ENCODE assay signal across 8 cellular contexts in the genomic region with DNA sequence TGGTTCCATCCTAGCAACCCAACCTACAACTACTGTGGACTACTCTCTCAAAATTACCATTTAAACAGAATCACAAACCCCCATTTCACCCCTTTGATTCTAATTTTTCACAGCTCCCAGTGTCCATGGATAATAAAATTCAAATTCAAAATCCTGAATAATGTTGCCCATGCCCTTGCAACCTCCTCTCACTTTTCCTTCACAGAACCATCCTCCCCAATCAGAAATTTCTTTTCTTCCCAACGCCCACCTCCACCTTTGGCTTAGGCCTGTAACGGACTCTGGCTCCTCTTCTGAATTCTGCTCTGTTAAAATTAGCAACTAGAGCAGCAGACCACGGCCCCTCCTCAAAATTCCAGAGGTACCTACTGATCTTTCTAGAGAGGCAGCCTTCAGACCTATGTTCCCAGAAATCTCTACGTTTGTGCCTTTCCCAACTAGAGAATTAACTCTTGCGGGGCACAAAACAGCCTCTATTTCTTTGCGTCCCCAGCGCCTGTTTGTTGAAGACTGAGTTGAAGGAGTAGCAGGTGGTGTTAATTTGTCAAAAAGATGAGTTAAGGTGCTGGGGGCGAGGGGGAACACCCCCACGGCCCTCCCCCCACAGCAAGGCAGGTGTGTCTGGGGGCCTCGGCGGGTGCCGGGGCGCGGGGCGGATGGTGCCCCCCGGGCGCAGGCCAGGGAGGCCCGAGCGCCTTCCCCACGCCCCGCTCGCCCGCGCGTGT. TPM values are rescaled to one million over a fixed set of nuclear protein-coding genes. Genes with fewer than 3 reads are reported as not detected.
DNase-seq lines count a peak whose midpoint lies in the region; ATAC-seq and TF ChIP-seq lines count a peak whose summit lies in the region.

No MANE protein-coding gene starts in this region.

- peaks cover 24% of the 10 kb centered on the region for H3K4me1 ChIP-seq in smooth muscle cell (ENCODE audit: low read depth)

- H2AFZ ChIP-seq in smooth muscle cell (ENCODE audit: low read depth) = peak overlapping the region; percentile 83

- CTCF ChIA-PET in activated CD4-positive, alpha-beta T cell treated with anti-CD3 and anti-CD28 coated beads, Interleukin-2, amount 10 ng/mL, durations not matched to agents 7 days and 5 days (lab: Charles Lee) = interaction anchor here (0.7 kb wide), 1 partner anchor 26 kb away, joined by 3 read pairs; no protein-coding TSS in a partner anchor

- 6% methylated on average over 23 of the region's 25 CpGs for WGBS in smooth muscle cell (ENCODE audit: low lambda C conversion rate)

- POLR2A ChIA-PET in activated CD4-positive, alpha-beta T cell treated with anti-CD3 and anti-CD28 coated beads, Interleukin-2, amount 10 ng/mL, durations not matched to agents 7 days and 5 days (lab: Charles Lee) = no interaction called here

- H3K27ac Mint-ChIP-seq in activated CD4-positive, alpha-beta T cell treated with anti-CD3 and anti-CD28 coated beads, Interleukin-2, amount 10 ng/mL, durations not matched to agents 7 days and 5 days = peak overlapping the region; percentile 59
- no peak overlapping the region for H3K27ac Mint-ChIP-seq in glutamatergic neuron (ENCODE audit: unreplicated experiment)

- ATAC-seq in SK-N-SH treated with all-trans-retinoic acid at 6 μM for 48 hours = no peak
- ATAC-seq in HG03469 (IDR thresholded peaks at IDR 0.05; ENCODE audit: unreplicated experiment) = no peak

- H3F3A ChIP-seq in smooth muscle cell (ENCODE audit: low read depth) = peaks cover under 1% of the 10 kb centered on the region

- H3K4me2 ChIP-seq in smooth muscle cell = peak overlapping the region; percentile 90

- TF ChIP-seq CTCF in glutamatergic neuron (IDR thresholded peaks at IDR 0.05; ENCODE audit: partially characterized antibody, unreplicated experiment) = no peak
- no peak for TF ChIP-seq CTCF in smooth muscle cell (IDR thresholded peaks at IDR 0.05; ENCODE audit: borderline replicate concordance, insufficient read depth, poor library complexity, severe bottlenecking)

- H3K36me3 Mint-ChIP-seq in activated CD4-positive, alpha-beta T cell treated with anti-CD3 and anti-CD28 coated beads, Interleukin-2, amount 10 ng/mL, durations not matched to agents 7 days and 5 days (ENCODE audit: low read depth) = peaks cover 2% of the 10 kb centered on the region
- H3K36me3 Mint-ChIP-seq in glutamatergic neuron (ENCODE audit: unreplicated experiment) = no peaks in the 10 kb centered on the region

- H3K27ac ChIP-seq in smooth muscle cell (ENCODE audit: low read depth) = peak overlapping the region; percentile 84

- no peaks in the 10 kb centered on the region for H3K9me3 Mint-ChIP-seq in activated CD4-positive, alpha-beta T cell treated with anti-CD3 and anti-CD28 coated beads, Interleukin-2, amount 10 ng/mL, durations not matched to agents 7 days and 5 days
- H3K9me3 Mint-ChIP-seq in glutamatergic neuron (ENCODE audit: unreplicated experiment) = peaks cover 2% of the 10 kb centered on the region

- H3K27me3 ChIP-seq in smooth muscle cell (ENCODE audit: low read depth) = no peaks in the 10 kb centered on the region

- peaks cover 3% of the 10 kb centered on the region for H4K20me1 ChIP-seq in smooth muscle cell (ENCODE audit: low read depth)

- H3K4me3 Mint-ChIP-seq in activated CD4-positive, alpha-beta T cell treated with anti-CD3 and anti-CD28 coated beads, Interleukin-2, amount 10 ng/mL, durations not matched to agents 7 days and 5 days = peak overlapping the region; percentile 77
- peak overlapping the region; percentile 88 for H3K4me3 Mint-ChIP-seq in glutamatergic neuron (ENCODE audit: unreplicated experiment)

- H3K4me1 Mint-ChIP-seq in activated CD4-positive, alpha-beta T cell treated with anti-CD3 and anti-CD28 coated beads, Interleukin-2, amount 10 ng/mL, durations not matched to agents 7 days and 5 days = peaks cover 27% of the 10 kb centered on the region
- no peaks in the 10 kb centered on the region for H3K4me1 Mint-ChIP-seq in glutamatergic neuron (ENCODE audit: low read depth, unreplicated experiment)

- H3K36me3 ChIP-seq in smooth muscle cell (ENCODE audit: low read depth) = no peaks in the 10 kb centered on the region

- H3K9ac ChIP-seq in smooth muscle cell (ENCODE audit: low read depth) = peak overlapping the region; percentile 87

- peak overlapping the region; percentile 83 for H3K4me3 ChIP-seq in smooth muscle cell

- DNase-seq in activated CD4-positive, alpha-beta T cell treated with anti-CD3 and anti-CD28 coated beads, Interleukin-2, amount 10 ng/mL, durations not matched to agents 7 days and 5 days = no peak
- no peak for DNase-seq in activated CD4-positive, alpha-beta T cell treated with anti-CD3 and anti-CD28 coated beads, Interleukin-2, amount 50 U/mL, for 4 hours
- DNase-seq in glutamatergic neuron (no peak), smooth muscle cell (lab: John Stamatoyannopoulos, UW; ENCODE audit: unreplicated experiment) (no peak), putamen (ENCODE audit: low spot score) (no peak)
- DNase-seq in activated naive CD4-positive, alpha-beta T cell (lab: John Stamatoyannopoulos, UW) = no peak

- peaks cover 28% of the 10 kb centered on the region for H3K79me2 ChIP-seq in smooth muscle cell (ENCODE audit: low read depth)

- no peaks in the 10 kb centered on the region for H3K9me3 ChIP-seq in smooth muscle cell (replicated peaks; ENCODE audit: low read depth)

- peaks cover 30% of the 10 kb centered on the region for H3K27me3 Mint-ChIP-seq in activated CD4-positive, alpha-beta T cell treated with anti-CD3 and anti-CD28 coated beads, Interleukin-2, amount 10 ng/mL, durations not matched to agents 7 days and 5 days
- no peaks in the 10 kb centered on the region for H3K27me3 Mint-ChIP-seq in glutamatergic neuron (ENCODE audit: unreplicated experiment)

TF ChIP-seq in SK-N-SH treated with all-trans-retinoic acid at 6 μM for 48 hours, 23 proteins besides CTCF, POLR2A, EP300 and RAD21:
- TF ChIP-seq ZNF70 (CRISPR knock-in tag; IDR thresholded peaks at IDR 0.05) (peak; percentile 96), ZNF8 (CRISPR knock-in tag; IDR thresholded peaks at IDR 0.05) (no peak), POU6F1 (CRISPR knock-in tag; IDR thresholded peaks at IDR 0.05; ENCODE audit: borderline replicate concordance, low read depth) (no peak)

RNA-seq across cellular contexts. Expression of gene MAP3K20, which starts 0.4 kb away (rescaled TPM):
- 10 to 100 TPM; 14.5 to 15.1 TPM for total RNA-seq in activated CD4-positive, alpha-beta T cell treated with anti-CD3 and anti-CD28 coated beads, Interleukin-2, amount 10 ng/mL, durations not matched to agents 7 days and 5 days
- total RNA-seq in glutamatergic neuron (ENCODE audit: unreplicated experiment) = 0.76 TPM
- 29.2 and 35.1 TPM in 2 replicates for total RNA-seq in smooth muscle cell
- 20.8 and 25.8 TPM in 2 replicates for polyA plus RNA-seq in smooth muscle cell
